ENCODE assay signal across 20 cellular contexts in genomic region chr5:9409413-9410089, GRCh38.
DNase-seq lines count a peak whose midpoint lies in the region; ATAC-seq, FAIRE-seq and TF ChIP-seq lines count a peak whose summit lies in the region.
"Had no signal": no experiment of that assay in that cellular context is flagged by ENCODE, and none has a peak within 500 bp of the region (broad histone marks: within the 10 kb centered on the region; RNA-seq: fewer than 3 reads in every experiment).

No MANE protein-coding gene starts in this region.

- H3K4me3 ChIP-seq in GM06990 (replicated peaks; ENCODE audit: low read depth, low read length) = no peak overlapping the region
- H3K4me3 ChIP-seq: dorsolateral prefrontal cortex, upper lobe of left lung had no signal

- FAIRE-seq in RCC 7860 (lab: Jason Lieb, UNC) = no peak

- no peak for TF ChIP-seq CTCF in GM06990 (IDR thresholded peaks at IDR 0.05; ENCODE audit: insufficient read depth, low read length, poor library complexity, severe bottlenecking)

- intact Hi-C loops in left cardiac atrium (cut with DNase I) = no loop called here

- H3K36me3 ChIP-seq in GM06990 (ENCODE audit: control insufficient read depth, insufficient read depth, low read length) = no peaks in the 10 kb centered on the region
- H3K36me3 ChIP-seq: upper lobe of left lung had no signal

- DNase-seq in GM06990 (ENCODE audit: extremely low read depth, insufficient read length) (peak; percentile 19), RCC 7860 (ENCODE audit: low spot score) (peak; percentile 84), left lobe of liver (ENCODE audit: low spot score) (peak; percentile 56), HuH-7 (ENCODE audit: low spot score) (no peak), left cardiac atrium (no peak), dedifferentiated amniotic fluid mesenchymal stem cell (ENCODE audit: extremely low spot score) (no peak)
- DNase-seq: activated B cell treated with CpG ODN at 0.5 μM for 24 hours; activated CD8-positive, alpha-beta memory T cell treated with anti-CD3 and anti-CD28 coated beads for 24 hours; activated naive CD8-positive, alpha-beta T cell treated with anti-CD3 and anti-CD28 coated beads, Interleukin-2, amount 10 ng/mL, durations not matched to agents 7 days and 5 days; DMS79; dorsolateral prefrontal cortex; H9; immature natural killer cell; IMR-90; NCI-H1930; stimulated activated naive CD4-positive, alpha-beta T cell; T-helper 17 cell; upper lobe of left lung had no signal

- H3K27me3 ChIP-seq in GM06990 (replicated peaks; ENCODE audit: control insufficient read depth, insufficient read depth, low read length) = no peaks in the 10 kb centered on the region
- H3K27me3 ChIP-seq: dorsolateral prefrontal cortex, upper lobe of left lung had no signal

- ATAC-seq in GM21515 (IDR thresholded peaks at IDR 0.05; ENCODE audit: unreplicated experiment) = peak; percentile 40
- ATAC-seq in left lobe of liver = peak; percentile 35
- ATAC-seq in GM18520 (IDR thresholded peaks at IDR 0.05; ENCODE audit: unreplicated experiment) = no peak
- ATAC-seq in left cardiac atrium = no peak
- ATAC-seq: T-helper 17 cell had no signal

Comparison
In these comparisons a context has a peak if more than half of its experiments do, and no peak if none do; other contexts are left out.
1. DNase-seq: peak in GM06990 (single experiment), RCC 7860 (single experiment) and left lobe of liver (single experiment); none in HuH-7 (single experiment), left cardiac atrium (single experiment) and dedifferentiated amniotic fluid mesenchymal stem cell (single experiment).
2. ATAC-seq: peak in GM21515 (single experiment) and left lobe of liver (single experiment); none in GM18520 (single experiment) and left cardiac atrium (0 of 2).